In the genomic region with DNA sequence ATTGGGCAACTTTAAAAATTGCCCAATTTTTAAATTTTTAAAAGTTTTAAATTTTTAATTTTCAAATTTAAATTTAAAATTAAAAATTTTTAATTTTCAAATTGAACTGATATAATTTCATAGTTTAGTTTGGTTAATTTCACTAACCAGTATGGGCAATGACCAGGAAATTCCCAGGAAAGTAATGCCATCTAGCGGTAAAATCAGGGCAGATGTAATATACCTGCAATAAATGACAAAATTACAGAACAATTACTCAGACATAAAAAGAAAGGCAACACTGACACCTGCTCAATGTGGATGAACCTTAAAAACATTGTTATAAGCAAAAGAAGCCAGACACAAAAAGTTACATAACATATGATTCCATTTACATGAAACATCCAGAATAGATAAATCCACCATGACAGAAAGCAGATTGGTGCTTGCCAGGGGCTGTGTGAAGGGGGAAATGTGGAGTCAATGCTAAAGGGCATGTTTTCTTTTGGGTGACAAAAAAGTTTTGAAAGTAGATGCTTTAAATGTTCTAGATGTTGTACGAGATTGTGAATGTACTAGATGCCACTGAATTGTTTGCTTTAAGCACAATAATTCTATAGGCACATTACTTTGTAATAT, we compare ENCODE assay signal across 9 cellular contexts. TPM values are rescaled to one million over a fixed set of nuclear protein-coding genes. Genes with fewer than 3 reads are reported as not detected.
DNase-seq lines count a peak whose midpoint lies in the region; ATAC-seq and TF ChIP-seq lines count a peak whose summit lies in the region.
"Had no signal": no experiment of that assay in that cellular context is flagged by ENCODE, and none has a peak within 500 bp of the region (broad histone marks: within the 10 kb centered on the region; RNA-seq: fewer than 3 reads in every experiment).

No MANE protein-coding gene starts in this region.

- no peaks in the 10 kb centered on the region for H3K4me1 Mint-ChIP-seq in activated CD8-positive, alpha-beta T cell treated with anti-CD3 and anti-CD28 coated beads, Interleukin-2, amount 10 ng/mL, durations not matched to agents 7 days and 5 days (ENCODE audit: low read depth)

- CTCF ChIA-PET in activated CD8-positive, alpha-beta T cell treated with anti-CD3 and anti-CD28 coated beads, Interleukin-2, amount 10 ng/mL, durations not matched to agents 7 days and 5 days (lab: Charles Lee): interaction anchor here (0.6 to 1.6 kb wide), 7 partner anchors 11 to 347 kb away, joined by 3 to 7 read pairs (median 4); a partner anchor contains a TSS

- TF ChIP-seq CTCF in AG09319 (IDR thresholded peaks at IDR 0.05; ENCODE audit: low read depth, low read length): peak; percentile 63

- H3K9me3 Mint-ChIP-seq in activated CD8-positive, alpha-beta T cell treated with anti-CD3 and anti-CD28 coated beads, Interleukin-2, amount 10 ng/mL, durations not matched to agents 7 days and 5 days (ENCODE audit: insufficient read depth): no peaks in the 10 kb centered on the region
- H3K9me3 Mint-ChIP-seq: natural killer cell treated with Interleukin-12 subunit alpha and Interleukin-12 subunit beta and Interleukin-15 and Interleukin-18, amount 100 ng/mL, for 72 hours had no signal

- no peak overlapping the region for H3K4me3 Mint-ChIP-seq in activated CD8-positive, alpha-beta T cell treated with anti-CD3 and anti-CD28 coated beads, Interleukin-2, amount 10 ng/mL, durations not matched to agents 7 days and 5 days
- H3K4me3 Mint-ChIP-seq: natural killer cell treated with Interleukin-12 subunit alpha and Interleukin-12 subunit beta and Interleukin-15 and Interleukin-18, amount 100 ng/mL, for 72 hours had no signal

- no peaks in the 10 kb centered on the region for H3K36me3 Mint-ChIP-seq in activated CD8-positive, alpha-beta T cell treated with anti-CD3 and anti-CD28 coated beads, Interleukin-2, amount 10 ng/mL, durations not matched to agents 7 days and 5 days (ENCODE audit: low read depth)
- H3K36me3 Mint-ChIP-seq: natural killer cell treated with Interleukin-12 subunit alpha and Interleukin-12 subunit beta and Interleukin-15 and Interleukin-18, amount 100 ng/mL, for 72 hours had no signal

- POLR2A ChIA-PET in activated CD8-positive, alpha-beta T cell treated with anti-CD3 and anti-CD28 coated beads, Interleukin-2, amount 10 ng/mL, durations not matched to agents 7 days and 5 days (lab: Charles Lee): no interaction called here

- no peak overlapping the region for H3K27ac Mint-ChIP-seq in activated CD8-positive, alpha-beta T cell treated with anti-CD3 and anti-CD28 coated beads, Interleukin-2, amount 10 ng/mL, durations not matched to agents 7 days and 5 days
- H3K27ac Mint-ChIP-seq: natural killer cell treated with Interleukin-12 subunit alpha and Interleukin-12 subunit beta and Interleukin-15 and Interleukin-18, amount 100 ng/mL, for 72 hours had no signal

- H3K27me3 Mint-ChIP-seq in activated CD8-positive, alpha-beta T cell treated with anti-CD3 and anti-CD28 coated beads, Interleukin-2, amount 10 ng/mL, durations not matched to agents 7 days and 5 days (ENCODE audit: low read depth): peaks cover 34% of the 10 kb centered on the region

- peak; percentile 68 for ATAC-seq in activated CD8-positive, alpha-beta T cell treated with anti-CD3 and anti-CD28 coated beads, Interleukin-2, amount 10 ng/mL, durations not matched to agents 7 days and 5 days
- ATAC-seq in HG03469 (IDR thresholded peaks at IDR 0.05; ENCODE audit: unreplicated experiment): no peak
- ATAC-seq in GM21717 (IDR thresholded peaks at IDR 0.05; ENCODE audit: unreplicated experiment): no peak

- DNase-seq in AG09319 (ENCODE audit: extremely low read depth, low read depth) (no peak), GM03348 (ENCODE audit: low spot score) (peak; percentile 54), NCI-H146 treated with DMSO at 0.1 percent for 48 hours (lab: John Stamatoyannopoulos, UW; ENCODE audit: unreplicated experiment) (peak; percentile 56), glomerular visceral epithelial cell (ENCODE audit: extremely low spot score) (peak; percentile 62), retina (peak; percentile 33)
- DNase-seq in activated CD8-positive, alpha-beta T cell treated with anti-CD3 and anti-CD28 coated beads, Interleukin-2, amount 10 ng/mL, durations not matched to agents 7 days and 5 days: peak; percentile 36

RNA-seq across cellular contexts. Expression of a gene that starts 28.6 kb away (rescaled TPM):
- not detected for total RNA-seq in activated CD8-positive, alpha-beta T cell treated with anti-CD3 and anti-CD28 coated beads, Interleukin-2, amount 10 ng/mL, durations not matched to agents 7 days and 5 days
- total RNA-seq: natural killer cell treated with Interleukin-12 subunit alpha and Interleukin-12 subunit beta and Interleukin-15 and Interleukin-18, amount 100 ng/mL, for 72 hours had no signal
